ENCODE assay signal across 8 cellular contexts in the genomic region with DNA sequence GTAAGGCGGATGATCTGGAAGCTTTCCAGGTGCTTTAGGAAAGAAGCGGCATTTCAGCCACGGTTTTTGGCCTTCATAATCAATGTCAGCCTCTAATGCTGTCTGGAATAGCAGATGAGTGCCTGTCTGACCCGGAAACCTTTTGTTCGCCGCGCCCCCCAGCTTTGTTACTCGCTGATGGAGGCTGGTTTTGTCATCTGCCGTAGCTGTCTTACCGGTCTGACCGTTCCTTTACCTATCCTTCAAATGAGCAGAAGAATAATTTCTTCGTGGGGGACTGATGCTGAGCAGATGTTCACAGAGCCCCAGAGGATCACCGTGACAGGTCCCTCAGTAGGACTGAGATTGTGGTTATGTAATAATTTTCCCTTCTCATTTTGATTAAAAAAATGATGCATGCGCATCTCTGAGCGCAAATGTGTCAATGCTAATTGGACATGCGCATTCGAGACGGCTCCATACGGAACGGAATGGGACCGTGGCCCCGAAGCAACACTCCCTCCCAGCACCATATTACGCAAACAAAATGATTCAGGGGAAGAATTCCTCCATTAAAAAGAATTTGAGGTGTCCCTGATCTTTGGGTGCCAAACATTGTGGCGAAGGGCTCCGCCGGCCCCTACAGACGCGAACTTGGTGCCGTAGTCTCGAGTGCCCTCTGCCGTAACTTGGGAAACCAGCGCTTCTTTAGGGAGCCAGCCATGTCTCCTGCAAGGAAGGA. TPM values are rescaled to one million over a fixed set of nuclear protein-coding genes. Genes with fewer than 3 reads are reported as not detected.
DNase-seq lines count a peak whose midpoint lies in the region; ATAC-seq, FAIRE-seq and TF ChIP-seq lines count a peak whose summit lies in the region.

No MANE protein-coding gene starts in this region.

- WGBS in heart right ventricle, 2 donors: 8 to 11% methylated on average over 32 of the region's 32 CpGs
- WGBS in pancreas, 2 donors: 5 to 7% methylated on average over 32 of the region's 32 CpGs

- peak overlapping the region; percentile 66 for H3K4me3 Mint-ChIP-seq in activated naive CD8-positive, alpha-beta T cell treated with anti-CD3 and anti-CD28 coated beads for 36 hours

- H3K4me1 ChIP-seq in heart right ventricle: peaks cover 0 to 11% (median 8%) of the 10 kb centered on the region in 9 donors
- H3K4me1 ChIP-seq in pancreas: no peaks in the 10 kb centered on the region

- peak; percentile 37 for DNase-seq in activated CD4-positive, alpha-beta T cell treated with anti-CD3 and anti-CD28 coated beads for 48 hours
- no peak for DNase-seq in activated CD4-positive, alpha-beta T cell treated with anti-CD3 and anti-CD28 coated beads, Interleukin-2, amount 50 U/mL, for 4 hours
- peak; percentile 28 for DNase-seq in NCI-H1694 treated with DMSO at 0.1 percent for 48 hours (lab: John Stamatoyannopoulos, UW)
- peak; percentile 37 for DNase-seq in activated naive CD8-positive, alpha-beta T cell treated with anti-CD3 and anti-CD28 coated beads for 36 hours
- peak in 1 of 2 donors; percentile 28 for DNase-seq in heart right ventricle
- peak in 4 of 6 donors; percentile 17 to 65 (median 44) for DNase-seq in pancreas

- H3K9me3 ChIP-seq in heart right ventricle: no peaks in the 10 kb centered on the region
- H3K9me3 ChIP-seq in pancreas: no peaks in the 10 kb centered on the region

- H3K36me3 Mint-ChIP-seq in activated naive CD8-positive, alpha-beta T cell treated with anti-CD3 and anti-CD28 coated beads for 36 hours: no peaks in the 10 kb centered on the region

- H3K27ac Mint-ChIP-seq in activated naive CD8-positive, alpha-beta T cell treated with anti-CD3 and anti-CD28 coated beads for 36 hours: no peak overlapping the region

- no peak for FAIRE-seq in pancreas (lab: Jason Lieb, UNC)

- H3K9me3 Mint-ChIP-seq in activated naive CD8-positive, alpha-beta T cell treated with anti-CD3 and anti-CD28 coated beads for 36 hours: no peaks in the 10 kb centered on the region

- peak overlapping the region; percentile 15 to 52 (median 43) for H3K4me3 ChIP-seq in heart right ventricle
- peak overlapping the region in 2 of 4 donors; percentile 21 to 34 for H3K4me3 ChIP-seq in pancreas

- TF ChIP-seq CTCF in heart right ventricle (IDR thresholded peaks at IDR 0.05) (peak; percentile 41 to 77 (median 63)), pancreas (IDR thresholded peaks at IDR 0.05) (peak in 3 of 4 donors; percentile 28 to 34 (median 29))

- H3K4me1 Mint-ChIP-seq in activated naive CD8-positive, alpha-beta T cell treated with anti-CD3 and anti-CD28 coated beads for 36 hours: peaks cover 11% of the 10 kb centered on the region

- intact Hi-C loops in heart right ventricle (cut with DNase I) (loop anchor here in 9 of 10 donors (1.0 to 10.0 kb wide), 15 partner anchors 124 to 902 kb away; no protein-coding TSS in a partner anchor), pancreas (cut with DNase I) (loop anchor here in 1 of 3 donors (10.0 kb wide), 1 partner anchor 132 kb away; no protein-coding TSS in a partner anchor)

- no peak overlapping the region for H3K27ac ChIP-seq in heart right ventricle
- no peak overlapping the region for H3K27ac ChIP-seq in pancreas

- peak in 6 of 8 donors; percentile 57 to 84 (median 70) for ATAC-seq in heart right ventricle
- peak; percentile 76 to 96 (median 87) for ATAC-seq in pancreas
- no peak for ATAC-seq in GM19463 (IDR thresholded peaks at IDR 0.05; ENCODE audit: unreplicated experiment)
- no peak for ATAC-seq in HG02840 (IDR thresholded peaks at IDR 0.05; ENCODE audit: low FRiP score, unreplicated experiment)

- peaks cover 60% of the 10 kb centered on the region for H3K27me3 Mint-ChIP-seq in activated naive CD8-positive, alpha-beta T cell treated with anti-CD3 and anti-CD28 coated beads for 36 hours

- peaks cover 0 to 96% (median 65%) of the 10 kb centered on the region in 7 donors for H3K27me3 ChIP-seq in heart right ventricle
- peaks cover 0 to 16% (median 4%) of the 10 kb centered on the region in 4 donors for H3K27me3 ChIP-seq in pancreas

- no peaks in the 10 kb centered on the region for H3K36me3 ChIP-seq in heart right ventricle
- no peaks in the 10 kb centered on the region for H3K36me3 ChIP-seq in pancreas

RNA-seq across cellular contexts. Expression of a gene that starts 27.6 kb away (rescaled TPM):
- total RNA-seq in activated naive CD8-positive, alpha-beta T cell treated with anti-CD3 and anti-CD28 coated beads for 36 hours: not detected
- not detected for total RNA-seq in heart right ventricle
- not detected for polyA plus RNA-seq in heart right ventricle
- not detected for total RNA-seq in pancreas
- polyA plus RNA-seq in pancreas: not detected

RNA-seq across cellular contexts. Expression of a gene that starts 51.0 kb away (rescaled TPM):
- total RNA-seq in activated naive CD8-positive, alpha-beta T cell treated with anti-CD3 and anti-CD28 coated beads for 36 hours: 1,000 to 10,000 TPM; 4,728 to 4,890 TPM
- 100 to 1,000 TPM; 364 to 529 (median 465) TPM for total RNA-seq in heart right ventricle
- 1,000 to 10,000 TPM in 1 of 2 donors, 100 to 1,000 TPM in 1; 248 to 1,064 TPM for polyA plus RNA-seq in heart right ventricle
- total RNA-seq in pancreas: 100 to 1,000 TPM; 412 to 942 (median 582) TPM
- polyA plus RNA-seq in pancreas: 100 to 1,000 TPM; 671 to 793 TPM

Comparison
In these comparisons a context has a peak if more than half of its experiments do, and no peak if none do; other contexts are left out.
1. DNase-seq: peak in activated CD4-positive, alpha-beta T cell treated with anti-CD3 and anti-CD28 coated beads for 48 hours (single experiment), NCI-H1694 treated with DMSO at 0.1 percent for 48 hours (single experiment), activated naive CD8-positive, alpha-beta T cell treated with anti-CD3 and anti-CD28 coated beads for 36 hours (single experiment) and pancreas (4 of 6); none in activated CD4-positive, alpha-beta T cell treated with anti-CD3 and anti-CD28 coated beads, Interleukin-2, amount 50 U/mL, for 4 hours (0 of 2).
2. ATAC-seq: peak in heart right ventricle (6 of 8) and pancreas (4 of 4); none in GM19463 (single experiment) and HG02840 (single experiment).
3. RNA of a gene that starts 51.0 kb away (total RNA-seq): 4,728 to 4,890 TPM in activated naive CD8-positive, alpha-beta T cell treated with anti-CD3 and anti-CD28 coated beads for 36 hours; 412 to 942 TPM in pancreas and 364 to 529 TPM in heart right ventricle; every median in the first group is over 4 times any median in the second.